In the genomic region with DNA sequence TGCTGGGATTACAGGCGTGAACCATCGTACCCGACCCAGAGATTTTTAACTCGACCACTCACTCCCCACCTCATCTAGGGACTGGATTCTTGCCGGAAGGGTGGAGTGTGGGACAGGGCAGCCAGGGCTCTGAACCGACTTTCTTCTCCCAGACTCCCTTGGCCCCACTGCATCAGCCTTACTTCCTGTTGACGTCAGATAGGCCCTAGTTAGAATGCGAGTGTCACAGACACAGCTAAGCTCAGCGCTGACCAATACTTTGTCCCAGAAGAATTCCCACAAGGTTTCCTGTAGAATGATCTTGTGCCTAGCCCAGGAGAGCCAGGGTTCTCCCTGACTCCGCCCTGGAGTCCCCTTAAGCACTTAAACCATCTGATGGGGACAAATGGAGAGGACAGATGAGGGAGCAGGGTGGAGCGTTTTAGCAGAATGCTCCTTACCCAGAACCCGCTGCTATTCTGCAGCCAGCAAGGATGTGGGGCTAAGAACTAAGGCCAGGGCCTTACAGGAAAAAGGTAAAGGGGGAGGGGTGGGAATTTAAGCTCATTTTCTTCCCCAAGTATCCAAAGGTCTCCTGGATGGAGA, we compare ENCODE assay signal across 8 cellular contexts. TPM values are rescaled to one million over a fixed set of nuclear protein-coding genes. Genes with fewer than 3 reads are reported as not detected.
DNase-seq lines count a peak whose midpoint lies in the region; ATAC-seq and TF ChIP-seq lines count a peak whose summit lies in the region.

No MANE protein-coding gene starts in this region.

- TF ChIP-seq CTCF in glutamatergic neuron (IDR thresholded peaks at IDR 0.05; ENCODE audit: partially characterized antibody, unreplicated experiment) (no peak), gastrocnemius medialis (IDR thresholded peaks at IDR 0.05 in 4 of 5, conservative IDR thresholded peaks at IDR 0.05 in 1 of 5) (no peak)

- in situ Hi-C loops in gastrocnemius medialis (cut with MboI; ENCODE audit: low sequenced_read_pairs in 4 of 4) (no loop called here), G401 (cut with HindIII; ENCODE audit: low sequenced_read_pairs) (no loop called here)

- ATAC-seq in gastrocnemius medialis (peak; percentile 4 to 19), HG02973 (IDR thresholded peaks at IDR 0.05; ENCODE audit: unreplicated experiment) (no peak)

- H3K36me3 Mint-ChIP-seq in activated T-helper 2 cell treated with anti-CD3 and anti-CD28 coated beads, Interferon-gamma antibody, Interleukin-2, Interleukin-4, amounts not matched to agents 10 μg/mL and 5 μg/mL and 100 μg/mL, durations not matched to agents 14 hours and 24 hours and 36 hours (ENCODE audit: low read depth) = peaks cover 80% of the 10 kb centered on the region
- H3K36me3 Mint-ChIP-seq in glutamatergic neuron (ENCODE audit: unreplicated experiment) = no peaks in the 10 kb centered on the region

- H3K4me1 Mint-ChIP-seq in activated T-helper 2 cell treated with anti-CD3 and anti-CD28 coated beads, Interferon-gamma antibody, Interleukin-2, Interleukin-4, amounts not matched to agents 10 μg/mL and 5 μg/mL and 100 μg/mL, durations not matched to agents 14 hours and 24 hours and 36 hours (ENCODE audit: low read depth) = peaks cover 27% of the 10 kb centered on the region
- peaks cover 22% of the 10 kb centered on the region for H3K4me1 Mint-ChIP-seq in glutamatergic neuron (ENCODE audit: low read depth, unreplicated experiment)

- H3K9me3 Mint-ChIP-seq in activated T-helper 2 cell treated with anti-CD3 and anti-CD28 coated beads, Interferon-gamma antibody, Interleukin-2, Interleukin-4, amounts not matched to agents 10 μg/mL and 5 μg/mL and 100 μg/mL, durations not matched to agents 14 hours and 24 hours and 36 hours = no peaks in the 10 kb centered on the region
- H3K9me3 Mint-ChIP-seq in glutamatergic neuron (ENCODE audit: unreplicated experiment) = peaks cover 15% of the 10 kb centered on the region

- H3K27me3 ChIP-seq in gastrocnemius medialis = no peaks in the 10 kb centered on the region

- DNase-seq in ELR (ENCODE audit: low read depth) = peak; percentile 78
- no peak for DNase-seq in activated T-helper 2 cell treated with anti-CD3 and anti-CD28 coated beads, Interferon-gamma antibody, Interleukin-2, Interleukin-4, amounts not matched to agents 10 μg/mL and 5 μg/mL and 100 μg/mL, durations not matched to agents 14 hours and 24 hours and 36 hours (ENCODE audit: low spot score)
- DNase-seq in glutamatergic neuron = no peak
- peak; percentile 50 to 60 for DNase-seq in gastrocnemius medialis
- no peak for DNase-seq in NCI-H1694 treated with DMSO at 0.1 percent for 48 hours (lab: John Stamatoyannopoulos, UW)
- DNase-seq in dedifferentiated amniotic fluid mesenchymal stem cell (ENCODE audit: extremely low spot score) = no peak
- DNase-seq in G401 (ENCODE audit: low spot score) = no peak

- intact Hi-C loops in activated T-helper 2 cell treated with anti-CD3 and anti-CD28 coated beads, Interferon-gamma antibody, Interleukin-2, Interleukin-4, amounts not matched to agents 10 μg/mL and 5 μg/mL and 100 μg/mL, durations not matched to agents 14 hours and 24 hours and 36 hours (cut with micrococcal nuclease) = no loop called here
- intact Hi-C loops in gastrocnemius medialis (cut with DNase I; ENCODE audit: low total_unique reads) = no loop called here

- TF ChIP-seq POLR2A in gastrocnemius medialis (IDR thresholded peaks at IDR 0.05) = peak; percentile 36 to 70

- peak overlapping the region; percentile 89 to 98 (median 97) for H3K27ac ChIP-seq in gastrocnemius medialis

- H3K4me1 ChIP-seq in gastrocnemius medialis = peaks cover 36 to 45% of the 10 kb centered on the region in 2 donors

- peak overlapping the region in 3 of 4 donors; percentile 16 to 75 (median 18) for H3K4me3 ChIP-seq in gastrocnemius medialis

- peak overlapping the region; percentile 86 for H3K27ac Mint-ChIP-seq in activated T-helper 2 cell treated with anti-CD3 and anti-CD28 coated beads, Interferon-gamma antibody, Interleukin-2, Interleukin-4, amounts not matched to agents 10 μg/mL and 5 μg/mL and 100 μg/mL, durations not matched to agents 14 hours and 24 hours and 36 hours
- H3K27ac Mint-ChIP-seq in glutamatergic neuron (ENCODE audit: unreplicated experiment) = peak overlapping the region; percentile 82

- H3K36me3 ChIP-seq in gastrocnemius medialis = peaks cover 0 to 33% of the 10 kb centered on the region in 2 donors

- peak overlapping the region; percentile 56 for H3K4me3 Mint-ChIP-seq in activated T-helper 2 cell treated with anti-CD3 and anti-CD28 coated beads, Interferon-gamma antibody, Interleukin-2, Interleukin-4, amounts not matched to agents 10 μg/mL and 5 μg/mL and 100 μg/mL, durations not matched to agents 14 hours and 24 hours and 36 hours (ENCODE audit: low read depth)
- peak overlapping the region; percentile 76 for H3K4me3 Mint-ChIP-seq in glutamatergic neuron (ENCODE audit: unreplicated experiment)

- no peaks in the 10 kb centered on the region for H3K27me3 Mint-ChIP-seq in activated T-helper 2 cell treated with anti-CD3 and anti-CD28 coated beads, Interferon-gamma antibody, Interleukin-2, Interleukin-4, amounts not matched to agents 10 μg/mL and 5 μg/mL and 100 μg/mL, durations not matched to agents 14 hours and 24 hours and 36 hours (ENCODE audit: low read depth)
- H3K27me3 Mint-ChIP-seq in glutamatergic neuron (ENCODE audit: unreplicated experiment) = peaks cover 12% of the 10 kb centered on the region

- H3K9me3 ChIP-seq in gastrocnemius medialis = no peaks in the 10 kb centered on the region

RNA-seq across cellular contexts. Expression of a gene that starts 5.8 kb away (rescaled TPM):
- total RNA-seq in activated T-helper 2 cell treated with anti-CD3 and anti-CD28 coated beads, Interferon-gamma antibody, Interleukin-2, Interleukin-4, amounts not matched to agents 10 μg/mL and 5 μg/mL and 100 μg/mL, durations not matched to agents 14 hours and 24 hours and 36 hours = 23.7 and 23.9 TPM in 2 replicates
- 30.8 TPM for total RNA-seq in glutamatergic neuron (ENCODE audit: unreplicated experiment)
- total RNA-seq in gastrocnemius medialis = 10 to 100 TPM; 38.5 to 72.7 (median 51.5) TPM
- total RNA-seq in G401 (2014; rRNA removed; shearing (Covaris generic)) = 45.0 and 45.4 TPM in 2 replicates

RNA-seq across cellular contexts. Expression of a gene that starts 6.8 kb away (rescaled TPM):
- 71.2 and 74.2 TPM in 2 replicates for total RNA-seq in activated T-helper 2 cell treated with anti-CD3 and anti-CD28 coated beads, Interferon-gamma antibody, Interleukin-2, Interleukin-4, amounts not matched to agents 10 μg/mL and 5 μg/mL and 100 μg/mL, durations not matched to agents 14 hours and 24 hours and 36 hours
- total RNA-seq in glutamatergic neuron (ENCODE audit: unreplicated experiment) (27.8 TPM), gastrocnemius medialis (10 to 100 TPM; 13.3 to 22.5 (median 18.0) TPM)
- 23.2 and 31.8 TPM in 2 replicates for total RNA-seq in G401 (2014; rRNA removed; shearing (Covaris generic))

RNA-seq across cellular contexts. Expression of a gene that starts 11.3 kb away (rescaled TPM):
- 14.9 and 15.2 TPM in 2 replicates for total RNA-seq in activated T-helper 2 cell treated with anti-CD3 and anti-CD28 coated beads, Interferon-gamma antibody, Interleukin-2, Interleukin-4, amounts not matched to agents 10 μg/mL and 5 μg/mL and 100 μg/mL, durations not matched to agents 14 hours and 24 hours and 36 hours
- 48.4 TPM for total RNA-seq in glutamatergic neuron (ENCODE audit: unreplicated experiment)
- total RNA-seq in gastrocnemius medialis = 10 to 100 TPM; 47.0 to 69.8 (median 65.4) TPM
- 91.0 and 99.0 TPM in 2 replicates for total RNA-seq in G401 (2014; rRNA removed; shearing (Covaris generic))

RNA-seq across cellular contexts. Expression of a gene that starts 11.7 kb away (rescaled TPM):
- total RNA-seq in activated T-helper 2 cell treated with anti-CD3 and anti-CD28 coated beads, Interferon-gamma antibody, Interleukin-2, Interleukin-4, amounts not matched to agents 10 μg/mL and 5 μg/mL and 100 μg/mL, durations not matched to agents 14 hours and 24 hours and 36 hours = 0.94 and 1.8 TPM in 2 replicates
- total RNA-seq in glutamatergic neuron (ENCODE audit: unreplicated experiment) (1.3 TPM), gastrocnemius medialis (1 to 10 TPM in 1 of 4 donors, not detected in 3; 3.0 TPM)
- total RNA-seq in G401 (2014; rRNA removed; shearing (Covaris generic)) = 10.1 TPM in 1 of 2 replicates, not detected in the other

RNA-seq across cellular contexts. Expression of a gene that starts 16.7 kb away (rescaled TPM):
- total RNA-seq in activated T-helper 2 cell treated with anti-CD3 and anti-CD28 coated beads, Interferon-gamma antibody, Interleukin-2, Interleukin-4, amounts not matched to agents 10 μg/mL and 5 μg/mL and 100 μg/mL, durations not matched to agents 14 hours and 24 hours and 36 hours = 34.5 and 42.7 TPM in 2 replicates
- 30.4 TPM for total RNA-seq in glutamatergic neuron (ENCODE audit: unreplicated experiment)
- total RNA-seq in gastrocnemius medialis = 10 to 100 TPM; 14.1 to 26.2 (median 23.1) TPM
- total RNA-seq in G401 (2014; rRNA removed; shearing (Covaris generic)) = 26.7 and 27.3 TPM in 2 replicates

Comparison
In these comparisons a context has a peak if more than half of its experiments do, and no peak if none do; other contexts are left out.
1. DNase-seq: peak in ELR (single experiment) and gastrocnemius medialis (2 of 2); none in activated T-helper 2 cell treated with anti-CD3 and anti-CD28 coated beads, Interferon-gamma antibody, Interleukin-2, Interleukin-4, amounts not matched to agents 10 μg/mL and 5 μg/mL and 100 μg/mL, durations not matched to agents 14 hours and 24 hours and 36 hours (single experiment), glutamatergic neuron (single experiment), NCI-H1694 treated with DMSO at 0.1 percent for 48 hours (single experiment), dedifferentiated amniotic fluid mesenchymal stem cell (single experiment) and G401 (single experiment).